Comparison of ENCODE assay signal across 21 cellular contexts in genomic region chr10:8272794-8273425, GRCh38.
DNase-seq lines count a peak whose midpoint lies in the region; ATAC-seq, FAIRE-seq and TF ChIP-seq lines count a peak whose summit lies in the region.
"Had no signal": no experiment of that assay in that cellular context is flagged by ENCODE, and none has a peak within 500 bp of the region (broad histone marks: within the 10 kb centered on the region; RNA-seq: fewer than 3 reads in every experiment).

No MANE protein-coding gene starts in this region.

- no peaks in the 10 kb centered on the region for H3K9me3 ChIP-seq in DND-41 (ENCODE audit: insufficient read depth, low read length, severe bottlenecking)
- H3K9me3 ChIP-seq in PC-3 (ENCODE audit: low read length): no peaks in the 10 kb centered on the region
- H3K9me3 ChIP-seq in smooth muscle cell (replicated peaks; ENCODE audit: low read depth): no peaks in the 10 kb centered on the region
- H3K9me3 ChIP-seq: HAP-1 had no signal

- H2AFZ ChIP-seq in DND-41 (ENCODE audit: low read depth, low read length) (peak overlapping the region; percentile 42; the same call in 1 of the 2 replicates), PC-3 (ENCODE audit: low read length) (peak overlapping the region; percentile 48; the same call in 1 of the 2 replicates), smooth muscle cell (ENCODE audit: low read depth) (no peak overlapping the region)
- H2AFZ ChIP-seq: GM23338 had no signal

- ATAC-seq in DND-41 (ENCODE audit: insufficient read depth, low read depth) (no peak), PC-3 (no peak), left colon (no peak)

- POLR2A ChIA-PET in PC-3 (lab: Charles Lee; ENCODE audit: unreplicated experiment): interaction anchor here (0.6 kb wide), 1 partner anchor 177 kb away, joined by 4 read pairs; no protein-coding TSS in a partner anchor

- BruUV-seq in PC-3 (replicated peaks; lab: Mats Ljungman, UMichigan): no TSS peak

- no peaks in the 10 kb centered on the region for H4K20me1 ChIP-seq in DND-41 (ENCODE audit: insufficient read depth, low read length)
- no peaks in the 10 kb centered on the region for H4K20me1 ChIP-seq in PC-3 (ENCODE audit: low read length)
- no peaks in the 10 kb centered on the region for H4K20me1 ChIP-seq in smooth muscle cell (ENCODE audit: low read depth)

- 72% methylated on average over 10 of the region's 10 CpGs for WGBS in smooth muscle cell (ENCODE audit: low lambda C conversion rate)

- H3K27ac ChIP-seq in DND-41 (ENCODE audit: low read length): no peak overlapping the region
- no peak overlapping the region for H3K27ac ChIP-seq in PC-3 (ENCODE audit: low read length)
- peak overlapping the region; percentile 78 for H3K27ac ChIP-seq in smooth muscle cell (ENCODE audit: low read depth)
- H3K27ac ChIP-seq: SK-N-MC had no signal

- TF ChIP-seq CTCF in DND-41 (IDR thresholded peaks at IDR 0.05; ENCODE audit: borderline replicate concordance, extremely low read depth, low read length, poor library complexity, severe bottlenecking): no peak
- TF ChIP-seq CTCF in PC-3 (conservative IDR thresholded peaks at IDR 0.05; ENCODE audit: low read depth, low read length): no peak
- TF ChIP-seq CTCF in bronchial epithelial cell (IDR thresholded peaks at IDR 0.05; ENCODE audit: insufficient read depth, low read length, severe bottlenecking): no peak
- no peak for TF ChIP-seq CTCF in smooth muscle cell (IDR thresholded peaks at IDR 0.05; ENCODE audit: borderline replicate concordance, insufficient read depth, poor library complexity, severe bottlenecking)

- FAIRE-seq in bronchial epithelial cell (lab: Jason Lieb, UNC): no peak
- FAIRE-seq: GM12891, HTR-8/SVneo had no signal

- no peaks in the 10 kb centered on the region for H3K79me2 ChIP-seq in DND-41 (ENCODE audit: insufficient read depth, low read length)
- H3K79me2 ChIP-seq in PC-3 (ENCODE audit: low read length): no peaks in the 10 kb centered on the region
- H3K79me2 ChIP-seq in smooth muscle cell (ENCODE audit: low read depth): no peaks in the 10 kb centered on the region

- H3K9me2 ChIP-seq in PC-3 (replicated peaks; ENCODE audit: low read length): no peaks in the 10 kb centered on the region

- no peaks in the 10 kb centered on the region for H3K36me3 ChIP-seq in DND-41 (ENCODE audit: insufficient read depth, low read length)
- no peaks in the 10 kb centered on the region for H3K36me3 ChIP-seq in PC-3 (ENCODE audit: low read depth, low read length)
- H3K36me3 ChIP-seq in bronchial epithelial cell (ENCODE audit: control insufficient read depth, insufficient read depth, low read length): no peaks in the 10 kb centered on the region
- no peaks in the 10 kb centered on the region for H3K36me3 ChIP-seq in smooth muscle cell (ENCODE audit: low read depth)
- H3K36me3 ChIP-seq: HAP-1 had no signal

- H3K9ac ChIP-seq in DND-41 (ENCODE audit: low read depth, low read length): no peak overlapping the region
- H3K9ac ChIP-seq in PC-3 (ENCODE audit: low read length): no peak overlapping the region
- no peak overlapping the region for H3K9ac ChIP-seq in smooth muscle cell (ENCODE audit: low read depth)

- no peaks in the 10 kb centered on the region for H3F3A ChIP-seq in PC-3 (ENCODE audit: low read length, unreplicated experiment)
- no peaks in the 10 kb centered on the region for H3F3A ChIP-seq in smooth muscle cell (ENCODE audit: low read depth)

- intact Hi-C loops in PC-3 (cut with micrococcal nuclease) (no loop called here), left colon (cut with DNase I, micrococcal nuclease) (no loop called here)

- H3K4me3 ChIP-seq in DND-41 (ENCODE audit: low read depth in 1 of 2, low read length in 2 of 2): no peak overlapping the region
- no peak overlapping the region for H3K4me3 ChIP-seq in PC-3 (ENCODE audit: low read length)
- H3K4me3 ChIP-seq in bronchial epithelial cell (ENCODE audit: low read depth, low read length): no peak overlapping the region
- H3K4me3 ChIP-seq in smooth muscle cell: no peak overlapping the region
- H3K4me3 ChIP-seq: GM23338, HAP-1, SK-N-MC had no signal

- H3K27me3 ChIP-seq in DND-41 (ENCODE audit: insufficient read depth, low read length, poor library complexity) (no peaks in the 10 kb centered on the region), PC-3 (ENCODE audit: low read length) (no peaks in the 10 kb centered on the region), bronchial epithelial cell (ENCODE audit: control insufficient read depth, insufficient read depth, low read length) (no peaks in the 10 kb centered on the region), smooth muscle cell (ENCODE audit: low read depth) (no peaks in the 10 kb centered on the region)

- H3K4me2 ChIP-seq in DND-41 (ENCODE audit: insufficient read depth, low read length) (no peak overlapping the region), PC-3 (ENCODE audit: low read length) (no peak overlapping the region), smooth muscle cell (no peak overlapping the region)
- H3K4me2 ChIP-seq: GM23338 had no signal

- CTCF ChIA-PET in PC-3 (lab: Charles Lee): no interaction called here

- DNase-seq in DND-41 (no peak), PC-3 (peak; percentile 7), bronchial epithelial cell (ENCODE audit: low read depth) (peak; percentile 13), smooth muscle cell (lab: John Stamatoyannopoulos, UW; ENCODE audit: unreplicated experiment) (no peak), NCI-H526 treated with DMSO at 0.1 percent for 48 hours (lab: John Stamatoyannopoulos, UW) (no peak), left colon (no peak), NCI-H1048 (lab: John Stamatoyannopoulos, UW) (no peak)
- DNase-seq: CD4-positive, alpha-beta memory T cell; KG1; NCI-H1105; NCI-H146; NCI-H2029; NCI-H226; NCI-H524; NCI-H82; SHP77 had no signal

- H3K4me1 ChIP-seq in DND-41 (ENCODE audit: insufficient read depth, low read length) (peaks cover 1% of the 10 kb centered on the region; the same call in 1 of the 2 replicates), PC-3 (ENCODE audit: insufficient read depth, low read length) (no peaks in the 10 kb centered on the region), smooth muscle cell (ENCODE audit: low read depth) (no peaks in the 10 kb centered on the region)
- H3K4me1 ChIP-seq: HAP-1 had no signal

Comparison
In these comparisons a context has a peak if more than half of its experiments do, and no peak if none do; other contexts are left out.
1. DNase-seq: peak in PC-3 (single experiment) and bronchial epithelial cell (single experiment); none in DND-41 (single experiment), smooth muscle cell (single experiment), NCI-H526 treated with DMSO at 0.1 percent for 48 hours (single experiment), left colon (0 of 2) and NCI-H1048 (single experiment).